Comparison of ENCODE assay signal across 9 cellular contexts in the genomic region with DNA sequence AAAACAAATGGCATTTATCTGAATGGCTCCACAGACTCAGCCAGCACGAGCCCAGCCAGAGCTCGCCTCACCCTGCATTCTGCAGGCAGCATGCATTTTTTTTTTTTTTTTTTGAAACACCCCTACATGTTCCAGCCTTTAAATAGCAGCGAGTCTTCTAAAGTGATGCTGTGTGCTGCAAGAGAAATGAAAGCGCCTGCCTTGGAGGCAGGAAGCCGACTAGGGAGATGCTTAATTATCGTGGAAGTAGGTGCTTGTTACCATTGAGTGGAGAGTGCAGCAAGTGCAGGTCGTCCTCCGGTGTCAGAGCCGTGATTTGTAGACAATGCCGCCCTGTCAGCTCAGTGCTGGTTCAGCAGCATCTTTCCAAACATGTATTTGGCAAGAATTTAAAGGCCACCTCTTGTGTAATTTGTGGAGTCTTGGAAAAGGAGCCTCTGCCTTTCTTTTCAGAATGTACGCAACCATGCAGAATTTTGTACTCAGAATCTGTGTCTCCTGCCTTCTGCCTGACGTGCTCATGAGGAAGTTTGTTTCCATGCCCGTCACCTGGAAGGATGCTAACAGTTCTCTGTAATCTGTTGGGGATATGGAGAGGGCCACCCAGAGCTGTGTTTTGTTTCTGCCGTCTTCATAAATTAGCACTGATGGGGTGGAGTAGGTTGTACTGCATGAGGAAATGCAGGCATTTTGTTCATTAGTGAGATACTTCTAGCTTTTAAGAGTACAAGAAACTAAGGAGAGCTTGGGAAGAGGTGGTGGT.
A peak's percentile ranks its signal among the peaks of the same experiment; 100 is the strongest.
DNase-seq lines count a peak whose midpoint lies in the region; ATAC-seq and FAIRE-seq lines count a peak whose summit lies in the region.
"Had no signal": no experiment of that assay in that cellular context is flagged by ENCODE, and none has a peak within 500 bp of the region (broad histone marks: within the 10 kb centered on the region; RNA-seq: fewer than 3 reads in every experiment).

No MANE protein-coding gene starts in this region.

- FAIRE-seq in urothelium cell line (lab: Jason Lieb, UNC) = peak; percentile 62

- no peak for ATAC-seq in HG02798 (IDR thresholded peaks at IDR 0.05; ENCODE audit: poor library complexity, unreplicated experiment)

- DNase-seq in NCI-H2081 (lab: John Stamatoyannopoulos, UW) (peak; percentile 2 to 55), NCI-H2081 treated with DMSO at 0.1 percent for 48 hours (lab: John Stamatoyannopoulos, UW) (no peak), cerebellum (ENCODE audit: low spot score) (peak; percentile 50), midbrain (lab: John Stamatoyannopoulos, UW) (peak; percentile 33), urothelium cell line (ENCODE audit: low spot score) (no peak), HuH-7 (ENCODE audit: low spot score) (no peak)
- DNase-seq in activated CD4-positive, CD25-positive, alpha-beta regulatory T cell treated with anti-CD3 and anti-CD28 coated beads, Interleukin-2, amount 50 U/mL, for 72 hours = no peak
- DNase-seq: activated naive CD4-positive, alpha-beta T cell treated with Interleukin-2 at 50 U/mL for 16 hours had no signal

Comparison
In these comparisons a context has a peak if more than half of its experiments do, and no peak if none do; other contexts are left out.
1. DNase-seq: peak in NCI-H2081 (2 of 2), cerebellum (single experiment) and midbrain (single experiment); none in NCI-H2081 treated with DMSO at 0.1 percent for 48 hours (single experiment), urothelium cell line (single experiment), HuH-7 (single experiment) and activated CD4-positive, CD25-positive, alpha-beta regulatory T cell treated with anti-CD3 and anti-CD28 coated beads, Interleukin-2, amount 50 U/mL, for 72 hours (single experiment).